17 cellular contexts compared by ENCODE assay signal in the genomic region with DNA sequence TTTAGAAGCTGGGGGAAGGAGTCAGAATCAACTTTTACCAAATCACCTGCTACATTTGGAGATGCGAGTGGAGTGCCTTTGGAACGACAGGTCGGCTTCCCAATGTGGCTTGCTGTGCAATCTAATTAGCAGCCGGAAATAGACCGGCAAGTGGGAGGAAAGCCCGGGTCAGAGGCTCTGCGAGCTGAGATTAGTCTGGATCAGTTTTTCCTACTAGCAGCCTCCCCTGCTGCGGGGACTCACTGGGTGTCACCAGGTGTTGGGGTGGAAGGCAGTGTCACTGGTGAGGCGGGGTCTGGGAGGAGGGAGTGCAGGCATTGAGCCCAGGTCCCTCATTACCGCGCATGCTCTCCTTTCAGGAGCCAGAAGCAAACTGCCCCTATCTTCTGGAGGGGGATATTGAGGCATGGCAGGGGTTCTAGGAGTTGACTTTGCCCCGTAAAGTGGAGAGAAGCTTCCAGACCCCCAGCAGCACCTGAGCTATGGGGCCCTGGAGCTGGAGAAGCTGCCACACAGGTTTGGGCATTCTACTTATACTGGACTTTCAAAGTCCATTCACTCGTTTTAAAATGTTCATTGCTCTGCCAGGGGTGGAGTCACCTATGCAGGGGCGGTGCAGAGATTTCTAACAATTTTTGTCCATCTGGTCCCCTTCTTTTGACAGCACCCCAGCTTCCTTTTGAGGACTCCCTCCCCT. TPM values are rescaled to one million over a fixed set of nuclear protein-coding genes. Genes with fewer than 3 reads are reported as not detected.
A peak's percentile ranks its signal among the peaks of the same experiment; 100 is the strongest.
DNase-seq lines count a peak whose midpoint lies in the region; ATAC-seq, FAIRE-seq and TF ChIP-seq lines count a peak whose summit lies in the region.
"Had no signal": no experiment of that assay in that cellular context is flagged by ENCODE, and none has a peak within 500 bp of the region (broad histone marks: within the 10 kb centered on the region; RNA-seq: fewer than 3 reads in every experiment).

No MANE protein-coding gene starts in this region.

- peaks cover 6% of the 10 kb centered on the region for H3K27me3 ChIP-seq in astrocyte (ENCODE audit: insufficient read depth, low read length)
- H3K27me3 ChIP-seq in hepatocyte = no peaks in the 10 kb centered on the region
- peaks cover 0 to 7% (median 0%) of the 10 kb centered on the region in 3 donors for H3K27me3 ChIP-seq in skeletal muscle tissue (ENCODE audit: control insufficient read depth in 3 of 3, insufficient read depth in 3 of 3, low read length in 3 of 3)
- H3K27me3 ChIP-seq: adrenal gland had no signal

- H3K9ac ChIP-seq in astrocyte (ENCODE audit: low read length) (no peak overlapping the region), skeletal muscle tissue (ENCODE audit: low read depth in 1 of 3, low read length in 3 of 3) (no peak overlapping the region)

- no peak overlapping the region for H3K4me3 ChIP-seq in astrocyte (ENCODE audit: insufficient read depth, low read depth, low read length)
- H3K4me3 ChIP-seq in hepatocyte = no peak overlapping the region
- H3K4me3 ChIP-seq in skeletal muscle tissue (ENCODE audit: low read length in 3 of 3) = no peak overlapping the region
- H3K4me3 ChIP-seq: adrenal gland had no signal

- H3K27me3 Mint-ChIP-seq in astrocyte (ENCODE audit: low read depth, unreplicated experiment) = peaks cover 5% of the 10 kb centered on the region
- H3K27me3 Mint-ChIP-seq: CD4-positive, CD25-positive, alpha-beta regulatory T cell had no signal

- peaks cover 24% of the 10 kb centered on the region for H3K36me3 Mint-ChIP-seq in astrocyte (ENCODE audit: low read depth, unreplicated experiment)
- H3K36me3 Mint-ChIP-seq: CD4-positive, CD25-positive, alpha-beta regulatory T cell; stimulated activated naive B cell treated with anti-CD40 and anti-IgM and Interleukin-4, amounts not matched to agents 10 μg/mL and 1 μg/mL and 100 μg/mL, for 72 hours had no signal

- 69% methylated on average over 14 of the region's 14 CpGs for whole genome bisulfite sequencing in hepatocyte (ENCODE audit: low lambda C conversion rate, missing lambda C conversion rate)

- H3K4me1 Mint-ChIP-seq in astrocyte (ENCODE audit: low read depth, unreplicated experiment) = peaks cover 9% of the 10 kb centered on the region
- H3K4me1 Mint-ChIP-seq: CD4-positive, CD25-positive, alpha-beta regulatory T cell had no signal

- DNase-seq in NCI-H1105 (lab: John Stamatoyannopoulos, UW) (peak; percentile 43), astrocyte (ENCODE audit: low read depth) (no peak), hepatocyte (ENCODE audit: low spot score) (peak; percentile 46), cortex of kidney (lab: John Stamatoyannopoulos, UW) (no peak), superior temporal gyrus (ENCODE audit: extremely low spot score) (no peak)
- DNase-seq: activated CD4-positive, CD25-positive, alpha-beta regulatory T cell treated with anti-CD3 and anti-CD28 coated beads, Interleukin-2, amount 50 U/mL, for 72 hours; activated T-cell treated with anti-CD3 and anti-CD28 coated beads, Interleukin-2, amount 50 U/mL, for 24 hours; CD4-positive, CD25-positive, alpha-beta regulatory T cell; effector memory CD4-positive, alpha-beta T cell; NCI-H1436 treated with DMSO at 0.1 percent for 48 hours; stimulated activated CD4-positive, alpha-beta T cell treated with anti-CD3 and anti-CD28 coated beads, Interleukin-2, amount 100 ng/mL, for 48 hours; stimulated activated naive B cell treated with anti-CD40 and anti-IgM and Interleukin-4, amounts not matched to agents 10 μg/mL and 1 μg/mL and 100 μg/mL, for 72 hours had no signal

- no peaks in the 10 kb centered on the region for H3K9me2 ChIP-seq in hepatocyte (replicated peaks; ENCODE audit: insufficient read depth)

- no peak for ATAC-seq in HG03571 (IDR thresholded peaks at IDR 0.05; ENCODE audit: unreplicated experiment)
- ATAC-seq in GM18498 (IDR thresholded peaks at IDR 0.05; ENCODE audit: unreplicated experiment) = no peak
- ATAC-seq: HepG2; stimulated activated naive B cell treated with anti-CD40 and anti-IgM and Interleukin-4, amounts not matched to agents 10 μg/mL and 1 μg/mL and 100 μg/mL, for 72 hours had no signal

- H4K20me1 ChIP-seq in astrocyte (ENCODE audit: insufficient read depth, low read length) (peaks cover 39% of the 10 kb centered on the region), hepatocyte (ENCODE audit: insufficient read depth, poor library complexity, severe bottlenecking) (no peaks in the 10 kb centered on the region)

- TF ChIP-seq CTCF in astrocyte (IDR thresholded peaks at IDR 0.05; ENCODE audit: insufficient read depth, low read depth, low read length) = no peak
- TF ChIP-seq CTCF in hepatocyte (IDR thresholded peaks at IDR 0.05; ENCODE audit: poor library complexity) = no peak

- H3K9me3 ChIP-seq in astrocyte (ENCODE audit: insufficient read depth, low read depth, low read length) (peaks cover 5% of the 10 kb centered on the region), hepatocyte (ENCODE audit: low read depth) (no peaks in the 10 kb centered on the region), skeletal muscle tissue (ENCODE audit: control insufficient read depth in 3 of 3, low read length in 3 of 3) (peaks cover 4 to 11% (median 7%) of the 10 kb centered on the region in 3 donors)
- H3K9me3 ChIP-seq: adrenal gland had no signal

- H3K4me2 ChIP-seq in astrocyte (ENCODE audit: low read length) (peak overlapping the region; percentile 65), hepatocyte (peak overlapping the region; percentile 56)

- H3K27ac ChIP-seq in astrocyte (ENCODE audit: low read depth, low read length) (no peak overlapping the region), hepatocyte (peak overlapping the region; percentile 84), skeletal muscle tissue (ENCODE audit: low read depth, low read length) (peak overlapping the region; percentile 69)

- no peak for FAIRE-seq in astrocyte (lab: Jason Lieb, UNC)
- FAIRE-seq: HepG2 had no signal

- no peak overlapping the region for H2AFZ ChIP-seq in astrocyte (ENCODE audit: low read depth, low read length)
- H2AFZ ChIP-seq in hepatocyte = no peak overlapping the region

- no peak overlapping the region for H3K4me3 Mint-ChIP-seq in astrocyte (ENCODE audit: unreplicated experiment)
- H3K4me3 Mint-ChIP-seq: activated T-cell treated with anti-CD3 and anti-CD28 coated beads, Interleukin-2, amount 50 U/mL, for 24 hours; CD4-positive, CD25-positive, alpha-beta regulatory T cell; stimulated activated naive B cell treated with anti-CD40 and anti-IgM and Interleukin-4, amounts not matched to agents 10 μg/mL and 1 μg/mL and 100 μg/mL, for 72 hours had no signal

- no peak overlapping the region for H3K27ac Mint-ChIP-seq in astrocyte (ENCODE audit: unreplicated experiment)
- H3K27ac Mint-ChIP-seq: activated T-cell treated with anti-CD3 and anti-CD28 coated beads, Interleukin-2, amount 50 U/mL, for 24 hours had no signal

- H3K9me3 Mint-ChIP-seq in astrocyte (ENCODE audit: unreplicated experiment) = peaks cover 16% of the 10 kb centered on the region

- H3K36me3 ChIP-seq in astrocyte (ENCODE audit: insufficient read depth, low read length) = no peaks in the 10 kb centered on the region
- no peaks in the 10 kb centered on the region for H3K36me3 ChIP-seq in hepatocyte (replicated peaks; ENCODE audit: insufficient read depth, low read depth)
- H3K36me3 ChIP-seq in skeletal muscle tissue (ENCODE audit: control insufficient read depth in 3 of 3, insufficient read depth in 3 of 3, low read length in 3 of 3) = peaks cover 0 to 5% (median 0%) of the 10 kb centered on the region in 3 donors
- H3K36me3 ChIP-seq: adrenal gland had no signal

- no peaks in the 10 kb centered on the region for H3K79me2 ChIP-seq in astrocyte (ENCODE audit: insufficient read depth, low read length)
- H3K79me2 ChIP-seq in hepatocyte = peaks cover 56% of the 10 kb centered on the region

- H3K4me1 ChIP-seq in astrocyte (ENCODE audit: insufficient read depth, low read length) = no peaks in the 10 kb centered on the region
- H3K4me1 ChIP-seq in hepatocyte (ENCODE audit: insufficient read depth) = peaks cover 6% of the 10 kb centered on the region
- peaks cover 7 to 10% (median 7%) of the 10 kb centered on the region in 3 donors for H3K4me1 ChIP-seq in skeletal muscle tissue (ENCODE audit: control insufficient read depth in 3 of 3, insufficient read depth in 3 of 3, low read length in 3 of 3)

RNA-seq across cellular contexts. Expression of a gene that starts 11.1 kb away (rescaled TPM):
- 115 and 139 TPM in 2 replicates for total RNA-seq in astrocyte
- total RNA-seq in hepatocyte = 49.0 and 53.7 TPM in 2 replicates
- 51.6 and 66.6 TPM in 2 replicates for polyA plus RNA-seq in hepatocyte
- total RNA-seq in skeletal muscle tissue = 32.9 TPM
- total RNA-seq: CD4-positive, CD25-positive, alpha-beta regulatory T cell had no signal

Comparison
In these comparisons a context has a peak if more than half of its experiments do, and no peak if none do; other contexts are left out.
1. DNase-seq: peak in NCI-H1105 (single experiment) and hepatocyte (single experiment); none in astrocyte (single experiment), cortex of kidney (single experiment) and superior temporal gyrus (single experiment).